Comparison of ENCODE assay signal across 8 cellular contexts in the genomic region with DNA sequence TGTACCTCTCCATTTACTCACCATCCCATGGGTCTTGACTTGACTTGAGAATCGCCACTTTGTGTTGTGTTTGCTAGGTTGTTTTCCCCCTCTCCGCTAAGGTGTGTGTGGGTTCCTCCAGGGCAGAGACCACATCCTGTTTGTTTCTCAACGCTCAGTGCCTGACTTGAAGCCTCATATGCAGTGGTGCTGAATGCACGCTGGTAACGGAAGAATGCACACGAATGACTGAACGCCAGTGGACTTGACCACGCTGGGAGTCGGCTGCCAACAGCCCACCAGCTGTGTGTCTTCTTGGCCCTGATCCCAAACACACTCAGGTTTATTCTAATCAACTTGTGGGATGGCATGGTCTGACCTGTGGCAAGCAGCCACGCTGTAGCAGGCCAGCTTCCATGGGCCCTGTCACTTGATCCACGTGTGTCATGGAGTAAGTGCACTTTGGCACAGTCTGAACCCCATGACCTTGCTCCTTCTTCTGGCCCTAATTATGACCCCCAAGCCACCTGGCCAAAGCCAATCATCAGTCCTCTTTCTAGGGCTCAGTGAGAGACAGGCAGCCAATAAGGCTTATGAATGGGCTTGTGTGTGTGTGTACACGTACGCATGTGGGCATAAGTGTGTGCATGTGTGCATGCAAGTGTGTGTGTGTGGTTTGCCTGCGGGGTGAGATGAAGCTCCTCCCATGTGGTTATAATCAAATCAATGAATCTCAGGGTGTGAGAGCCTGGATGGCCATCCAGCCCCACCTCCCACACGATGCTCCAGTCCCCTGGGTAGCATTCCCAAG. TPM values are rescaled to one million over a fixed set of nuclear protein-coding genes. Genes with fewer than 3 reads are reported as not detected.
DNase-seq lines count a peak whose midpoint lies in the region; ATAC-seq and TF ChIP-seq lines count a peak whose summit lies in the region.

No MANE protein-coding gene starts in this region.

- peak; percentile 67 for DNase-seq in activated CD4-positive, alpha-beta T cell treated with anti-CD3 and anti-CD28 coated beads, Interleukin-2, amount 50 U/mL, for 1 hour
- DNase-seq in fibroblast of mammary gland (ENCODE audit: low read depth) (peak; percentile 42), ureter (ENCODE audit: low spot score) (peak; percentile 71), D341Med (ENCODE audit: low spot score) (no peak), hepatocyte (ENCODE audit: low spot score) (no peak)

- H3K9me3 ChIP-seq in BLaER1 treated with 17β-estradiol and CSF1 and Interleukin-3, amounts not matched to agents 10 nM and 100 nM (replicated peaks in 1 of 11), result peaks cover 0 to 3% (median 2%) of the 10 kb centered on the region in 11 experiments; a peak in 15 of 22 replicates
- no peaks in the 10 kb centered on the region for H3K9me3 ChIP-seq in hepatocyte (ENCODE audit: low read depth)

- no peak for TF ChIP-seq CTCF in fibroblast of mammary gland (conservative IDR thresholded peaks at IDR 0.05; ENCODE audit: control insufficient read depth, insufficient read depth, low read depth, low read length)
- no peak for TF ChIP-seq CTCF in hepatocyte (IDR thresholded peaks at IDR 0.05; ENCODE audit: poor library complexity)

- no peaks in the 10 kb centered on the region for H3K9me2 ChIP-seq in hepatocyte (replicated peaks; ENCODE audit: insufficient read depth)

- H3K79me2 ChIP-seq in hepatocyte, result no peaks in the 10 kb centered on the region

- 0 out of 20 replicates have a peak overlapping the region, but pooled peaks of 1 of the 10 experiments have one; percentile 4 for H3K4me3 ChIP-seq in BLaER1 treated with 17β-estradiol and CSF1 and Interleukin-3, amounts not matched to agents 10 nM and 100 nM
- H3K4me3 ChIP-seq in fibroblast of mammary gland (ENCODE audit: control insufficient read depth, low read depth, low read length) (no peak overlapping the region), hepatocyte (no peak overlapping the region)

- 91% methylated on average over 15 of the region's 15 CpGs for WGBS in hepatocyte (ENCODE audit: low lambda C conversion rate, missing lambda C conversion rate)

- peak overlapping the region in 2 of 11 experiments; percentile 0 to 24; a peak in 1 of 22 replicates for H3K9ac ChIP-seq in BLaER1 treated with 17β-estradiol and CSF1 and Interleukin-3, amounts not matched to agents 10 nM and 100 nM

- H2AFZ ChIP-seq in hepatocyte, result no peak overlapping the region

- ATAC-seq in GM19372 (IDR thresholded peaks at IDR 0.05; ENCODE audit: low read depth, unreplicated experiment), result peak; percentile 84
- ATAC-seq in HG03439 (IDR thresholded peaks at IDR 0.05; ENCODE audit: unreplicated experiment), result peak; percentile 75

- H3K27me3 ChIP-seq in BLaER1 treated with 17β-estradiol and CSF1 and Interleukin-3, amounts not matched to agents 10 nM and 100 nM, result no peaks in the 10 kb centered on the region
- H3K27me3 ChIP-seq in hepatocyte, result no peaks in the 10 kb centered on the region

- H3K4me2 ChIP-seq in BLaER1 treated with 17β-estradiol and CSF1 and Interleukin-3, amounts not matched to agents 10 nM and 100 nM, result peak overlapping the region; percentile 71 to 90 (median 79)
- no peak overlapping the region for H3K4me2 ChIP-seq in hepatocyte

- 0 out of 22 replicates have a peak, but pooled peaks cover 0 to 5% (median 0%) of the 10 kb centered on the region in 11 experiments for H4K20me1 ChIP-seq in BLaER1 treated with 17β-estradiol and CSF1 and Interleukin-3, amounts not matched to agents 10 nM and 100 nM
- H4K20me1 ChIP-seq in hepatocyte (ENCODE audit: insufficient read depth, poor library complexity, severe bottlenecking), result no peaks in the 10 kb centered on the region

- peak overlapping the region in 9 of 11 experiments; percentile 7 to 68 (median 45); a peak in 13 of 22 replicates for H3K27ac ChIP-seq in BLaER1 treated with 17β-estradiol and CSF1 and Interleukin-3, amounts not matched to agents 10 nM and 100 nM
- H3K27ac ChIP-seq in hepatocyte, result no peak overlapping the region

- H3K36me3 ChIP-seq in BLaER1 treated with 17β-estradiol and CSF1 and Interleukin-3, amounts not matched to agents 10 nM and 100 nM, result no peaks in the 10 kb centered on the region
- H3K36me3 ChIP-seq in hepatocyte (replicated peaks; ENCODE audit: insufficient read depth, low read depth), result no peaks in the 10 kb centered on the region

- H3K4me1 ChIP-seq in BLaER1 treated with 17β-estradiol and CSF1 and Interleukin-3, amounts not matched to agents 10 nM and 100 nM, result peaks cover 30 to 72% (median 65%) of the 10 kb centered on the region in 10 experiments
- peaks cover 9% of the 10 kb centered on the region for H3K4me1 ChIP-seq in hepatocyte (ENCODE audit: insufficient read depth)

RNA-seq across cellular contexts. Expression of a gene that starts 6.3 kb away (rescaled TPM):
- 119 TPM for total RNA-seq in ureter
- 72.6 and 77.2 TPM in 2 replicates for total RNA-seq in hepatocyte
- 19.1 and 22.0 TPM in 2 replicates for polyA plus RNA-seq in hepatocyte

Comparison
In these comparisons a context has a peak if more than half of its experiments do, and no peak if none do; other contexts are left out.
1. DNase-seq: peak in activated CD4-positive, alpha-beta T cell treated with anti-CD3 and anti-CD28 coated beads, Interleukin-2, amount 50 U/mL, for 1 hour (single experiment), fibroblast of mammary gland (single experiment) and ureter (single experiment); none in D341Med (single experiment) and hepatocyte (single experiment).